In the genomic region with DNA sequence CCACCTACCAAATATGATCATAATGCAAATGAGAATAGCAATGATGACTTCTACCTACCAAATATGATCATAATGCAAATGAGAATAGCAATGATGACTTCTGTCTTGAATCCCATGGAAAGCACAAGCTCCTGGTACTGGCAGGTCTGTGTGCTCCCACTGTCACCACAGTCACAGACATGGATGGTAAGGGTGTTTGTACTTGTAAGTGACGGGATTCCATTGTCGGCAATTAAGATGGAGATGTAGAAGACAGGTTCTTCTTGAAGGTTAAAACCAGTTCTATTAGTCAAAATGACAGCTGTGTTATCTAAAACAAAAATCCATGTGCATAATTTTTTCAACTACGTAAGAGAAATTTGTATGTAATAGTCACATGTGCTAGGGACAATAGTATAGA, we compare ENCODE assay signal across 8 cellular contexts.
"Had no signal": no experiment of that assay in that cellular context is flagged by ENCODE, and none has a peak within 500 bp of the region (broad histone marks: within the 10 kb centered on the region; RNA-seq: fewer than 3 reads in every experiment).

No MANE protein-coding gene starts in this region.

- H3K27ac Mint-ChIP-seq: IgD-negative memory B cell had no signal

- DNase-seq: IMR-90, KBM-7, KG1 had no signal

- H3K4me2 ChIP-seq: KMS-11 had no signal

- H3K27ac ChIP-seq: HL-60, KMS-11 had no signal

- ATAC-seq: HepG2, K562 had no signal

- H3K9ac ChIP-seq: KMS-11 had no signal

- H3K27me3 Mint-ChIP-seq: IgD-negative memory B cell had no signal

- H3K4me3 ChIP-seq: K562 had no signal

- H3K4me1 Mint-ChIP-seq: IgD-negative memory B cell had no signal

- H3K4me3 Mint-ChIP-seq: IgD-negative memory B cell had no signal

- H3K9me3 Mint-ChIP-seq: IgD-negative memory B cell had no signal

- H3K36me3 Mint-ChIP-seq: IgD-negative memory B cell had no signal
